Comparison of ENCODE assay signal across 29 cellular contexts in genomic region chr1:29967261-29967660, GRCh38.
"Had no signal": no experiment of that assay in that cellular context is flagged by ENCODE, and none has a peak within 500 bp of the region (broad histone marks: within the 10 kb centered on the region; RNA-seq: fewer than 3 reads in every experiment).

No MANE protein-coding gene starts in this region.

- H3K27ac Mint-ChIP-seq: activated CD8-positive, alpha-beta T cell treated with anti-CD3 and anti-CD28 coated beads, Interleukin-2, amount 10 ng/mL, durations not matched to agents 7 days and 5 days; activated naive CD4-positive, alpha-beta T cell treated with anti-CD3 and anti-CD28 coated beads, Interleukin-2, amount 50 U/mL, for 72 hours; activated naive CD8-positive, alpha-beta T cell treated with anti-CD3 and anti-CD28 coated beads, Interleukin-2, amount 50 U/mL, for 24 hours had no signal

- H3K4me3 ChIP-seq: ascending aorta, SJCRH30 had no signal

- H3K9ac ChIP-seq: SK-N-SH had no signal

- H3K27ac ChIP-seq: ascending aorta, RWPE1, SJCRH30 had no signal

- H3K4me2 ChIP-seq: SK-N-SH had no signal

- H3K4me1 ChIP-seq: ascending aorta, SJCRH30 had no signal

- H3K36me3 ChIP-seq: ascending aorta, SJCRH30 had no signal

- H3K27me3 ChIP-seq: ascending aorta, SJCRH30 had no signal

- H3K4me1 Mint-ChIP-seq: activated naive CD8-positive, alpha-beta T cell treated with anti-CD3 and anti-CD28 coated beads, Interleukin-2, amount 50 U/mL, for 24 hours; central memory CD8-positive, alpha-beta T cell had no signal

- H3K9me3 Mint-ChIP-seq: activated naive CD8-positive, alpha-beta T cell treated with anti-CD3 and anti-CD28 coated beads, Interleukin-2, amount 50 U/mL, for 24 hours had no signal

- H3K9me3 ChIP-seq: ascending aorta, SJCRH30, SK-N-SH had no signal

- DNase-seq: activated CD4-positive, alpha-beta T cell treated with anti-CD3 and anti-CD28 coated beads for 48 hours; activated CD4-positive, alpha-beta T cell treated with anti-CD3 and anti-CD28 coated beads, Interleukin-2, amount 50 U/mL, for 4 hours; activated CD4-positive, CD25-positive, alpha-beta regulatory T cell treated with anti-CD3 and anti-CD28 coated beads, Interleukin-2, amount 50 U/mL, for 72 hours; activated CD8-positive, alpha-beta T cell treated with anti-CD3 and anti-CD28 coated beads, Interleukin-2, amount 10 ng/mL, durations not matched to agents 7 days and 5 days; activated effector memory CD4-positive, alpha-beta T cell treated with anti-CD3 and anti-CD28 coated beads, Interleukin-2, amount 50 U/mL, for 16 hours; activated naive CD4-positive, alpha-beta T cell treated with Interleukin-2 at 50 U/mL for 16 hours; activated naive CD8-positive, alpha-beta T cell treated with anti-CD3 and anti-CD28 coated beads, Interleukin-2, amount 50 U/mL, for 24 hours; activated T-cell treated with anti-CD3 and anti-CD28 coated beads, Interleukin-2, amount 50 U/mL, for 4 hours; amniotic stem cell; NCI-H146; NCI-H187 treated with DMSO at 0.1 percent for 48 hours; NCI-H2081 treated with DMSO at 0.1 percent for 48 hours; NCI-H2171; NCI-H2227 treated with DMSO at 0.1 percent for 48 hours; NCI-H446 treated with DMSO at 0.1 percent for 48 hours; NCI-H526; NCI-H774; NK-92 treated with Interleukin-12 subunit alpha and Interleukin-12 subunit beta, amount 100 ng/mL, for 24 hours; OCI-M1; Right ventricle myocardium superior; SJCRH30; SK-N-SH; T-helper 1 cell had no signal

- ATAC-seq: activated CD8-positive, alpha-beta T cell treated with anti-CD3 and anti-CD28 coated beads, Interleukin-2, amount 10 ng/mL, durations not matched to agents 7 days and 5 days; activated naive CD4-positive, alpha-beta T cell treated with anti-CD3 and anti-CD28 coated beads, Interleukin-2, amount 50 U/mL, for 72 hours; activated naive CD8-positive, alpha-beta T cell treated with anti-CD3 and anti-CD28 coated beads, Interleukin-2, amount 50 U/mL, for 24 hours; activated T-cell treated with anti-CD3 and anti-CD28 coated beads, Interleukin-2, amount 50 U/mL, for 4 hours; Panc1 had no signal

- H3K4me3 Mint-ChIP-seq: activated CD8-positive, alpha-beta T cell treated with anti-CD3 and anti-CD28 coated beads, Interleukin-2, amount 10 ng/mL, durations not matched to agents 7 days and 5 days; activated naive CD8-positive, alpha-beta T cell treated with anti-CD3 and anti-CD28 coated beads, Interleukin-2, amount 50 U/mL, for 24 hours; activated T-cell treated with anti-CD3 and anti-CD28 coated beads, Interleukin-2, amount 50 U/mL, for 4 hours; brain; central memory CD8-positive, alpha-beta T cell had no signal

- H3K36me3 Mint-ChIP-seq: activated naive CD4-positive, alpha-beta T cell treated with anti-CD3 and anti-CD28 coated beads, Interleukin-2, amount 50 U/mL, for 72 hours; brain had no signal
